In genomic region chr2:160994141-160995002, GRCh38 we compare ENCODE assay signal across 8 cellular contexts.
DNase-seq lines count a peak whose midpoint lies in the region; ATAC-seq and TF ChIP-seq lines count a peak whose summit lies in the region.

No MANE protein-coding gene starts in this region.

- 43 to 46% (median 44%) methylated on average over 16 of the region's 16 CpGs for WGBS in adrenal gland, 4 donors

- peak; percentile 94 for ATAC-seq in HG02678 (IDR thresholded peaks at IDR 0.05; ENCODE audit: unreplicated experiment)
- peak; percentile 91 for ATAC-seq in left ventricle myocardium superior

- peak; percentile 53 for DNase-seq in GM13976 (ENCODE audit: low spot score)
- peak; percentile 16 for DNase-seq in NCI-H1105 (lab: John Stamatoyannopoulos, UW)
- DNase-seq in SW480 (ENCODE audit: low spot score), result peak; percentile 62
- peak; percentile 77 to 91 (median 87) for DNase-seq in adrenal gland
- peak; percentile 31 for DNase-seq in left ventricle myocardium superior
- peak; percentile 94 for DNase-seq in renal cortical epithelial cell (ENCODE audit: low read depth)
- DNase-seq in cerebellar nuclear complex (lab: John Stamatoyannopoulos, UW), result no peak

- intact Hi-C loops in adrenal gland (cut with DNase I) (loop anchor here in 1 of 2 donors (5.0 kb wide), 1 partner anchor 742 kb away; no protein-coding TSS in a partner anchor), left ventricle myocardium superior (cut with micrococcal nuclease) (loop anchor here (5.0 kb wide), 1 partner anchor 882 kb away; no protein-coding TSS in a partner anchor)

- no peaks in the 10 kb centered on the region for H3K9me3 ChIP-seq in adrenal gland (replicated peaks in 1 of 3)

- no peak for TF ChIP-seq POLR2A in adrenal gland (IDR thresholded peaks at IDR 0.05)

- no peak overlapping the region for H3K4me3 ChIP-seq in adrenal gland

- no peaks in the 10 kb centered on the region for H3K27me3 ChIP-seq in adrenal gland

- peak overlapping the region in 2 of 5 donors; percentile 23 to 67 for H3K27ac ChIP-seq in adrenal gland

- peaks cover 4 to 9% of the 10 kb centered on the region in 2 donors for H3K4me1 ChIP-seq in adrenal gland (replicated peaks in 1 of 2)

- in situ Hi-C loops in GM13976 (cut with MboI; ENCODE audit: low sequenced_read_pairs, unreplicated experiment), result no loop called here

- peak; percentile 65 for TF ChIP-seq CTCF in GM13976 (IDR thresholded peaks at IDR 0.05; ENCODE audit: borderline replicate concordance, control extremely low read depth, extremely low read depth, insufficient read depth, missing control alignments)
- TF ChIP-seq CTCF in adrenal gland (IDR thresholded peaks at IDR 0.05), result peak; percentile 75 to 90 (median 88)

- H3K36me3 ChIP-seq in adrenal gland (replicated peaks in 1 of 2), result no peaks in the 10 kb centered on the region

Comparison
In these comparisons a context has a peak if more than half of its experiments do, and no peak if none do; other contexts are left out.
1. DNase-seq: peak in GM13976 (single experiment), NCI-H1105 (single experiment), SW480 (single experiment), adrenal gland (7 of 7), left ventricle myocardium superior (single experiment) and renal cortical epithelial cell (single experiment); none in cerebellar nuclear complex (0 of 2).